Comparison of ENCODE assay signal across 1 cellular context in the genomic region with DNA sequence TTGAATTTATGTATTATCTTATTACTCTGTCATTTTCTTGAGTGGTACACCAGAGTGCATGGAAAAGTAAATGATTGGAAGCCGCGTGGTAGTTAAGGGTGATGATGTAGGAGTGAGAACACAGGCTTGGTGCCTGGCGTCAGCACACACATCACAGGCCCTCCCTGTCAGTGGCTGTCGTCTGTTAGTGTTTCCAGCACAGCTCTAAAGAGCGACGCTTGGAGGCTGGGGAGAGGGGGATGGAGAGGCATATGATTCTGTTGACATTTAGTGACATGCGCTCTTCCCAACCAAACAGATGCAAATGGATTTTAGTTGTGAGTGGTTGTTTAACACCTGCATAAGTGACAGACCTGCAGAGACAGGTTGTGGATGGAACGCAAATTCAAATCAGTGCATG.
TF ChIP-seq lines count a peak whose summit lies in the region.

No MANE protein-coding gene starts in this region.

TF ChIP-seq in neural cell, 6 proteins besides CTCF, POLR2A, EP300 and RAD21 (continued from another document):
- TF ChIP-seq EZH2 (IDR thresholded peaks at IDR 0.05; ENCODE audit: borderline replicate concordance, insufficient read depth, low read length, poor library complexity, severe bottlenecking) (no peak), POLR2AphosphoS5 (IDR thresholded peaks at IDR 0.05) (peak; percentile 59)
